8 cellular contexts compared by ENCODE assay signal in genomic region chr17:2707721-2708584, GRCh38. TPM values are rescaled to one million over a fixed set of nuclear protein-coding genes. Genes with fewer than 3 reads are reported as not detected.
A peak's percentile ranks its signal among the peaks of the same experiment; 100 is the strongest.
DNase-seq lines count a peak whose midpoint lies in the region; ATAC-seq and TF ChIP-seq lines count a peak whose summit lies in the region.

No MANE protein-coding gene starts in this region.

- ATAC-seq in GM21737 (IDR thresholded peaks at IDR 0.05; ENCODE audit: unreplicated experiment) (no peak), GM21723 (IDR thresholded peaks at IDR 0.05; ENCODE audit: unreplicated experiment) (no peak), GM21576 (IDR thresholded peaks at IDR 0.05; ENCODE audit: unreplicated experiment) (no peak)

- H3K27ac ChIP-seq in DOHH2 (ENCODE audit: low read depth, low read length): no peak overlapping the region

- no peaks in the 10 kb centered on the region for H3K9me3 ChIP-seq in DOHH2 (ENCODE audit: control insufficient read depth, insufficient read depth, low read length)

- no peak overlapping the region; the same call in 1 of the 2 replicates for H3K4me3 ChIP-seq in DOHH2 (ENCODE audit: low read length)

- H3K9me3 Mint-ChIP-seq in endothelial cell (ENCODE audit: unreplicated experiment) (no peaks in the 10 kb centered on the region), nephron (no peaks in the 10 kb centered on the region)

- H3K4me3 Mint-ChIP-seq in endothelial cell (ENCODE audit: unreplicated experiment) (no peak overlapping the region), nephron (peak overlapping the region; percentile 58 to 73 (median 68))

- peaks cover 15% of the 10 kb centered on the region for H3K27me3 Mint-ChIP-seq in endothelial cell (ENCODE audit: unreplicated experiment)
- H3K27me3 Mint-ChIP-seq in nephron (ENCODE audit: low read depth): no peaks in the 10 kb centered on the region

- DNase-seq in OCI-M1 (lab: John Stamatoyannopoulos, UW) (peak; percentile 45), endothelial cell (ENCODE audit: low spot score) (no peak), epidermal melanocyte (ENCODE audit: insufficient read length, low spot score) (no peak)

- peaks cover 95% of the 10 kb centered on the region for H3K79me2 ChIP-seq in DOHH2 (ENCODE audit: control insufficient read depth, low read length)

- peaks cover 22% of the 10 kb centered on the region for H3K4me1 Mint-ChIP-seq in endothelial cell (ENCODE audit: unreplicated experiment)
- H3K4me1 Mint-ChIP-seq in nephron: peaks cover 36% of the 10 kb centered on the region

- TF ChIP-seq CTCF in DOHH2 (IDR thresholded peaks at IDR 0.05; ENCODE audit: low read depth, low read length, poor library complexity, severe bottlenecking) (peak; percentile 59), endothelial cell (IDR thresholded peaks at IDR 0.05; ENCODE audit: unreplicated experiment) (peak; percentile 39), nephron (IDR thresholded peaks at IDR 0.05; ENCODE audit: unreplicated experiment in 3 of 3) (peak in 1 of 3 experiments; percentile 31)

- no peaks in the 10 kb centered on the region for H3F3A ChIP-seq in DOHH2 (ENCODE audit: control insufficient read depth, insufficient read depth)

- no peaks in the 10 kb centered on the region for H3K27me3 ChIP-seq in DOHH2 (ENCODE audit: control insufficient read depth, low read length)

- H3K4me1 ChIP-seq in DOHH2 (ENCODE audit: control insufficient read depth, low read length): peaks cover 31% of the 10 kb centered on the region

- H3K4me2 ChIP-seq in DOHH2 (ENCODE audit: low read length): peak overlapping the region; percentile 100; the same call in 1 of the 2 replicates

- peaks cover 4% of the 10 kb centered on the region for H3K36me3 Mint-ChIP-seq in endothelial cell (ENCODE audit: low read depth, unreplicated experiment)
- no peaks in the 10 kb centered on the region for H3K36me3 Mint-ChIP-seq in nephron (ENCODE audit: low read depth)

- H3K27ac Mint-ChIP-seq in endothelial cell (ENCODE audit: unreplicated experiment) (no peak overlapping the region), nephron (no peak overlapping the region)

- H4K20me1 ChIP-seq in DOHH2 (ENCODE audit: control insufficient read depth, insufficient read depth, low read depth, low read length): peaks cover 29% of the 10 kb centered on the region

- no peaks in the 10 kb centered on the region for H3K9me2 ChIP-seq in DOHH2 (replicated peaks; ENCODE audit: control insufficient read depth, low read length)

- peaks cover 64% of the 10 kb centered on the region for H3K36me3 ChIP-seq in DOHH2 (ENCODE audit: control insufficient read depth, low read length)

RNA-seq across cellular contexts. Expression of gene CLUH, which starts 3.6 kb away (rescaled TPM):
- 45.9 TPM for total RNA-seq in endothelial cell (ENCODE audit: unreplicated experiment)

RNA-seq across cellular contexts. Expression of gene CCDC92B, which starts 41.5 kb away (rescaled TPM):
- 1.9 TPM for total RNA-seq in endothelial cell (ENCODE audit: unreplicated experiment)
